1 cellular context compared by ENCODE assay signal in the genomic region with DNA sequence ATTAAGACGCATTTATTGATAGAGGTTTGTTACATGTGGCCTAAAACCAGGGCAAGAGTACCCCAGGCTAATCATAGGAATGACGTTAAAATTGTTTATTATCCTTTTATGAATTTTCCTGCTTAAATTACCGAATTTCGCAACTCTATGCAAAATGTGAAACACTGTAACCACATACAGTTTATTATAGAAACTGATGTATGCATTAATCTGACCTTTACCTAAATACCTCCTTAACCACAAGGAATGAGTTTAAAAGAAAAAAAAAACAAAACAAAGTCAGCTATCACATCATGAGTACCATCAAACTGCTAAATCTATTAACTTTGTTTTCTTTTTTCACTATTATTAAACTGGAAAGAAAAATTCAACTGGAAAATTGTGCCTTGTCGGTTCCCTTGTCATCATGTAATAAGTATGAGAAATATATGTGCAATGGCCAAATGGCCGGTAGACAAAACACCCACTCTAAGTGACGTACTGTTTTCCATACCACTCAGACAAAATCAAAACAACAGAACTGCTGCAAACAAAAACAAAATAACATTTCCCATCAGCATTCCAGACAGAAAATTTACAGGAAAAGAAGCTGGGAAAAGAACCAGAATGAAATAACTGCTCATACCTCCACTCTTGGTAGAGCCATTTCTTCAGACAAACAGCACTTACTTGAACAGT.
TF ChIP-seq lines count a peak whose summit lies in the region.

No MANE protein-coding gene starts in this region.

TF ChIP-seq in GM23338, 12 proteins besides CTCF, POLR2A, EP300 and RAD21 (continued from another document):
- no peak for TF ChIP-seq ETS1 (IDR thresholded peaks at IDR 0.05)
- TF ChIP-seq, protein P1, sequence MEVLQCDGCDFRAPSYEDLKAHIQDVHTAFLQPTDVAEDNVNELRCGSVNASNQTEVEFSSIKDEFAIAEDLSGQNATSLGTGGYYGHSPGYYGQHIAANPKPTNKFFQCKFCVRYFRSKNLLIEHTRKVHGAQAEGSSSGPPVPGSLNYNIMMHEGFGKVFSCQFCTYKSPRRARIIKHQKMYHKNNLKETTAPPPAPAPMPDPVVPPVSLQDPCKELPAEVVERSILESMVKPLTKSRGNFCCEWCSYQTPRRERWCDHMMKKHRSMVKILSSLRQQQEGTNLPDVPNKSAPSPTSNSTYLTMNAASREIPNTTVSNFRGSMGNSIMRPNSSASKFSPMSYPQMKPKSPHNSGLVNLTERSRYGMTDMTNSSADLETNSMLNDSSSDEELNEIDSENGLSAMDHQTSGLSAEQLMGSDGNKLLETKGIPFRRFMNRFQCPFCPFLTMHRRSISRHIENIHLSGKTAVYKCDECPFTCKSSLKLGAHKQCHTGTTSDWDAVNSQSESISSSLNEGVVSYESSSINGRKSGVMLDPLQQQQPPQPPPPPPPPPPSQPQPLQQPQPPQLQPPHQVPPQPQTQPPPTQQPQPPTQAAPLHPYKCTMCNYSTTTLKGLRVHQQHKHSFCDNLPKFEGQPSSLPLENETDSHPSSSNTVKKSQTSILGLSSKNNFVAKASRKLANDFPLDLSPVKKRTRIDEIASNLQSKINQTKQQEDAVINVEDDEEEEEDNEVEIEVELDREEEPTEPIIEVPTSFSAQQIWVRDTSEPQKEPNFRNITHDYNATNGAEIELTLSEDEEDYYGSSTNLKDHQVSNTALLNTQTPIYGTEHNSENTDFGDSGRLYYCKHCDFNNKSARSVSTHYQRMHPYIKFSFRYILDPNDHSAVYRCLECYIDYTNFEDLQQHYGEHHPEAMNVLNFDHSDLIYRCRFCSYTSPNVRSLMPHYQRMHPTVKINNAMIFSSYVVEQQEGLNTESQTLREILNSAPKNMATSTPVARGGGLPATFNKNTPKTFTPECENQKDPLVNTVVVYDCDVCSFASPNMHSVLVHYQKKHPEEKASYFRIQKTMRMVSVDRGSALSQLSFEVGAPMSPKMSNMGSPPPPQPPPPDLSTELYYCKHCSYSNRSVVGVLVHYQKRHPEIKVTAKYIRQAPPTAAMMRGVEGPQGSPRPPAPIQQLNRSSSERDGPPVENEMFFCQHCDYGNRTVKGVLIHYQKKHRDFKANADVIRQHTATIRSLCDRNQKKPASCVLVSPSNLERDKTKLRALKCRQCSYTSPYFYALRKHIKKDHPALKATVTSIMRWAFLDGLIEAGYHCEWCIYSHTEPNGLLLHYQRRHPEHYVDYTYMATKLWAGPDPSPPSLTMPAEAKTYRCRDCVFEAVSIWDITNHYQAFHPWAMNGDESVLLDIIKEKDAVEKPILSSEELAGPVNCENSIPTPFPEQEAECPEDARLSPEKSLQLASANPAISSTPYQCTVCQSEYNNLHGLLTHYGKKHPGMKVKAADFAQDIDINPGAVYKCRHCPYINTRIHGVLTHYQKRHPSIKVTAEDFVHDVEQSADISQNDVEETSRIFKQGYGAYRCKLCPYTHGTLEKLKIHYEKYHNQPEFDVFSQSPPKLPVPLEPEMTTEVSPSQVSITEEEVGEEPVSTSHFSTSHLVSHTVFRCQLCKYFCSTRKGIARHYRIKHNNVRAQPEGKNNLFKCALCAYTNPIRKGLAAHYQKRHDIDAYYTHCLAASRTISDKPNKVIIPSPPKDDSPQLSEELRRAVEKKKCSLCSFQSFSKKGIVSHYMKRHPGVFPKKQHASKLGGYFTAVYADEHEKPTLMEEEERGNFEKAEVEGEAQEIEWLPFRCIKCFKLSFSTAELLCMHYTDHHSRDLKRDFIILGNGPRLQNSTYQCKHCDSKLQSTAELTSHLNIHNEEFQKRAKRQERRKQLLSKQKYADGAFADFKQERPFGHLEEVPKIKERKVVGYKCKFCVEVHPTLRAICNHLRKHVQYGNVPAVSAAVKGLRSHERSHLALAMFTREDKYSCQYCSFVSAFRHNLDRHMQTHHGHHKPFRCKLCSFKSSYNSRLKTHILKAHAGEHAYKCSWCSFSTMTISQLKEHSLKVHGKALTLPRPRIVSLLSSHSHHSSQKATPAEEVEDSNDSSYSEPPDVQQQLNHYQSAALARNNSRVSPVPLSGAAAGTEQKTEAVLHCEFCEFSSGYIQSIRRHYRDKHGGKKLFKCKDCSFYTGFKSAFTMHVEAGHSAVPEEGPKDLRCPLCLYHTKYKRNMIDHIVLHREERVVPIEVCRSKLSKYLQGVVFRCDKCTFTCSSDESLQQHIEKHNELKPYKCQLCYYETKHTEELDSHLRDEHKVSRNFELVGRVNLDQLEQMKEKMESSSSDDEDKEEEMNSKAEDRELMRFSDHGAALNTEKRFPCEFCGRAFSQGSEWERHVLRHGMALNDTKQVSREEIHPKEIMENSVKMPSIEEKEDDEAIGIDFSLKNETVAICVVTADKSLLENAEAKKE (CRISPR knock-in tag; IDR thresholded peaks at IDR 0.05) = no peak
- TF ChIP-seq ZNF331 (CRISPR knock-in tag; IDR thresholded peaks at IDR 0.05; ENCODE audit: low read depth) = no peak
- TF ChIP-seq ZNF114 (CRISPR knock-in tag; IDR thresholded peaks at IDR 0.05) = no peak
- TF ChIP-seq EZH2phosphoT487 (IDR thresholded peaks at IDR 0.05; ENCODE audit: unreplicated experiment) = no peak
